ENCODE assay signal across 22 cellular contexts in genomic region chr7:150830957-150831356, GRCh38. TPM values are rescaled to one million over a fixed set of nuclear protein-coding genes. Genes with fewer than 3 reads are reported as not detected.
A peak's percentile ranks its signal among the peaks of the same experiment; 100 is the strongest.
DNase-seq lines count a peak whose midpoint lies in the region; ATAC-seq, FAIRE-seq and TF ChIP-seq lines count a peak whose summit lies in the region.
"Had no signal": no experiment of that assay in that cellular context is flagged by ENCODE, and none has a peak within 500 bp of the region (broad histone marks: within the 10 kb centered on the region; RNA-seq: fewer than 3 reads in every experiment).

No MANE protein-coding gene starts in this region.

- no peaks in the 10 kb centered on the region for H3K4me1 ChIP-seq in gastrocnemius medialis
- H3K4me1 ChIP-seq: esophagus squamous epithelium had no signal

- no peaks in the 10 kb centered on the region for H3K9me3 ChIP-seq in gastrocnemius medialis
- H3K9me3 ChIP-seq: esophagus squamous epithelium, ovary had no signal

- DNase-seq in NCI-H2081 (lab: John Stamatoyannopoulos, UW) (peak; percentile 34 to 35), NCI-H2081 treated with DMSO at 0.1 percent for 48 hours (lab: John Stamatoyannopoulos, UW) (no peak), NCI-H82 treated with DMSO at 0.1 percent for 48 hours (lab: John Stamatoyannopoulos, UW; ENCODE audit: unreplicated experiment) (peak; percentile 47), left kidney (ENCODE audit: low read depth, low spot score) (peak; percentile 40), gastrocnemius medialis (no peak), D721Med (ENCODE audit: insufficient read length, low spot score) (no peak), RPMI8226 (no peak)
- DNase-seq: activated CD4-positive, alpha-beta T cell treated with anti-CD3 and anti-CD28 coated beads, Interleukin-2, amount 50 U/mL, for 48 hours; activated T-cell treated with anti-CD3 and anti-CD28 coated beads, Interleukin-2, amount 50 U/mL, for 24 hours; dermis blood vessel endothelial cell; esophagus squamous epithelium; midbrain had no signal

- intact Hi-C loops in gastrocnemius medialis (cut with DNase I; ENCODE audit: low total_unique reads), result no loop called here

- TF ChIP-seq CTCF in gastrocnemius medialis (IDR thresholded peaks at IDR 0.05 in 4 of 5, conservative IDR thresholded peaks at IDR 0.05 in 1 of 5) (no peak), D721Med (IDR thresholded peaks at IDR 0.05; ENCODE audit: insufficient read depth, missing control alignments) (no peak)

- no peak overlapping the region for H3K4me3 ChIP-seq in gastrocnemius medialis
- H3K4me3 ChIP-seq: esophagus squamous epithelium, K562, ovary, skin epidermis had no signal

- ATAC-seq in HG02970 (IDR thresholded peaks at IDR 0.05; ENCODE audit: low FRiP score, unreplicated experiment) (no peak), gastrocnemius medialis (no peak)
- ATAC-seq: activated naive CD4-positive, alpha-beta T cell treated with anti-CD3 and anti-CD28 coated beads, Interleukin-2, amount 50 U/mL, for 72 hours; K562; Panc1 had no signal

- FAIRE-seq in D721Med (lab: Jason Lieb, UNC), result no peak
- FAIRE-seq: islet of Langerhans, K562 had no signal

- H3K36me3 ChIP-seq in gastrocnemius medialis, result no peaks in the 10 kb centered on the region
- H3K36me3 ChIP-seq: esophagus squamous epithelium, ovary had no signal

- H3K27ac ChIP-seq in gastrocnemius medialis, result no peak overlapping the region
- H3K27ac ChIP-seq: C4-2B, esophagus squamous epithelium, skin epidermis had no signal

- H3K27me3 ChIP-seq in gastrocnemius medialis, result no peaks in the 10 kb centered on the region
- H3K27me3 ChIP-seq: ovary had no signal

- no peak for TF ChIP-seq POLR2A in gastrocnemius medialis (IDR thresholded peaks at IDR 0.05)

- in situ Hi-C loops in gastrocnemius medialis (cut with MboI; ENCODE audit: low sequenced_read_pairs in 4 of 4), result no loop called here

RNA-seq across cellular contexts. Expression of gene AOC1, which starts 21.4 kb away (rescaled TPM):
- total RNA-seq in gastrocnemius medialis, result 1 to 10 TPM in 1 of 4 donors, not detected in 3; 1.6 TPM
- total RNA-seq: A172; activated naive CD4-positive, alpha-beta T cell treated with anti-CD3 and anti-CD28 coated beads, Interleukin-2, amount 50 U/mL, for 72 hours; dermis blood vessel endothelial cell; K562; NCI-H460 had no signal

RNA-seq across cellular contexts. Expression of gene TMEM176A, which starts 30.4 kb away (rescaled TPM):
- total RNA-seq in gastrocnemius medialis, result 10 to 100 TPM in 1 of 4 donors, 1 to 10 TPM in 3; 5.2 to 12.9 (median 8.9) TPM
- total RNA-seq: A172; activated naive CD4-positive, alpha-beta T cell treated with anti-CD3 and anti-CD28 coated beads, Interleukin-2, amount 50 U/mL, for 72 hours; dermis blood vessel endothelial cell had no signal

RNA-seq across cellular contexts. Expression of gene TMEM176B, which starts 30.8 kb away (rescaled TPM):
- total RNA-seq in gastrocnemius medialis, result 1 to 10 TPM; 5.8 to 9.6 (median 7.6) TPM
- total RNA-seq: A172; activated naive CD4-positive, alpha-beta T cell treated with anti-CD3 and anti-CD28 coated beads, Interleukin-2, amount 50 U/mL, for 72 hours; dermis blood vessel endothelial cell; NCI-H460 had no signal

Comparison
In these comparisons a context has a peak if more than half of its experiments do, and no peak if none do; other contexts are left out.
1. DNase-seq: peak in NCI-H2081 (2 of 2), NCI-H82 treated with DMSO at 0.1 percent for 48 hours (single experiment) and left kidney (single experiment); none in NCI-H2081 treated with DMSO at 0.1 percent for 48 hours (single experiment), gastrocnemius medialis (0 of 2), D721Med (single experiment) and RPMI8226 (single experiment).